ENCODE assay signal across 8 cellular contexts in the genomic region with DNA sequence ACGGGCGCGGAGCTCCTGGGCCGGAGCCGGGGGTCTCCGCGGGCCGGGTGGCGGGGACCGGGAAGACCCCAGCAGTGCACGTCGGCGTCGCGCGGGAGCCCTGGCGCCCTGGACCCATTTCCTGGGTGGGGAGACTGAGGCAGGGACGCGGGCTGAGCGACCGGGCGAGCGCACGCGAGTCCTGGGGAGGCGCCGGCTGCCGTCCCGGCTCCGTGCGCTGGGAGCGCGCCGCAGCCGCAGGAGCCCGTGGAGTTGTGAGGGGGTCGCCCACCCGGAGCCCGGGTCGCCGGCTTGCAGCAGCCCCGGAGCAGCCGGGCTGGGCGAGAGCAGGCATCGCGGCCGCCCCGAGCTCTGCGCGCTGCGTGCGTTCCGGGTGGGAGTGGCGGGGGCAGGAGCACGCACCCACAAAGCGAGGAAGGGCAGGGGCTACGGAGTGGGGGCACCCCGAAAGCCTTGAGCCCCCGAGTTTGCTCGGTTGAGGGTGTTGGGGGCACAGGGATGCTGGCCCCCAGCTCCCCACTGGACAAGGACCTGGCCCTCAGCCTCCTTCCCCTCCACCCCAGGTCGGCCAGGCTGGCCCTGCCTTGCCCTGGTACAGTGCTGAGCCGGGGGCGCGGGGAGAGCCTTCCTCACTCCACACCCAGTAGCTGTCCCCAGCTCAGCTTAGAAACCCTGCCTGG. TPM values are rescaled to one million over a fixed set of nuclear protein-coding genes. Genes with fewer than 3 reads are reported as not detected.
A peak's percentile ranks its signal among the peaks of the same experiment; 100 is the strongest.
DNase-seq lines count a peak whose midpoint lies in the region; ATAC-seq and TF ChIP-seq lines count a peak whose summit lies in the region.

No MANE protein-coding gene starts in this region.

- H3K36me3 ChIP-seq in mesodermal cell (ENCODE audit: control insufficient read depth, insufficient read depth, low read length): no peaks in the 10 kb centered on the region

- no peak for TF ChIP-seq EP300 in Ishikawa (IDR thresholded peaks at IDR 0.05; ENCODE audit: borderline replicate concordance)

- peaks cover 5% of the 10 kb centered on the region for H3K4me1 ChIP-seq in mesodermal cell (ENCODE audit: control insufficient read depth, insufficient read depth, low read length, poor library complexity, severe bottlenecking)

- WGBS in mesodermal cell (ENCODE audit: insufficient coverage in 2 of 2), 2 experiments: 1 to 2% methylated on average over 54 to 58 of the region's 64 CpGs

- peak overlapping the region; percentile 58 for H3K27ac ChIP-seq in caudate nucleus (ENCODE audit: low read depth, low read length)
- H3K27ac ChIP-seq in mesodermal cell (ENCODE audit: low read depth, low read length, severe bottlenecking): no peak overlapping the region

- ATAC-seq in GM19463 (IDR thresholded peaks at IDR 0.05; ENCODE audit: unreplicated experiment): no peak

- TF ChIP-seq RAD21 in Ishikawa (IDR thresholded peaks at IDR 0.05; ENCODE audit: low read depth): no peak

- peak overlapping the region; percentile 39 for H3K4me3 ChIP-seq in mesodermal cell (ENCODE audit: extremely low read depth, insufficient read depth, low read length, poor library complexity, severe bottlenecking)

- no peaks in the 10 kb centered on the region for H3K9me3 ChIP-seq in mesodermal cell (ENCODE audit: control insufficient read depth, low read length)

- DNase-seq in DMS53 (lab: John Stamatoyannopoulos, UW): peak; percentile 75
- DNase-seq in caudate nucleus (lab: John Stamatoyannopoulos, UW): peak in 1 of 61 donors; percentile 34
- no peak for DNase-seq in SKM-1 treated with dmso at 0.1 percent for 144 hours (lab: John Stamatoyannopoulos, UW; ENCODE audit: unreplicated experiment)
- DNase-seq in RKO (ENCODE audit: low spot score): no peak
- DNase-seq in A172 (ENCODE audit: low spot score): no peak

TF ChIP-seq in Ishikawa, 13 proteins besides CTCF, POLR2A, EP300 and RAD21:
- TF ChIP-seq NFIC (IDR thresholded peaks at IDR 0.05) (no peak), ZBTB7A (IDR thresholded peaks at IDR 0.05; ENCODE audit: low read depth) (peak; percentile 85; the same call in 1 of the 2 replicates)
- TF ChIP-seq, protein P1, sequence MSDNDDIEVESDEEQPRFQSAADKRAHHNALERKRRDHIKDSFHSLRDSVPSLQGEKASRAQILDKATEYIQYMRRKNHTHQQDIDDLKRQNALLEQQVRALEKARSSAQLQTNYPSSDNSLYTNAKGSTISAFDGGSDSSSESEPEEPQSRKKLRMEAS (IDR thresholded peaks at IDR 0.05): peak; percentile 47; the same call in 1 of the 2 replicates
TF ChIP-seq in Ishikawa: peak in this region for 2.

RNA-seq across cellular contexts. Expression of a gene that starts 0.6 kb away (rescaled TPM):
- polyA plus RNA-seq in mesodermal cell (2013, experiment 1 of 2): 5.0 TPM
- polyA plus RNA-seq in mesodermal cell (2013, experiment 2 of 2): 5.2 TPM
- 3.7 and 5.7 TPM in 2 replicates for total RNA-seq in A172 (2014; rRNA removed; shearing (Covaris generic))
